ENCODE assay signal across 9 cellular contexts in the genomic region with DNA sequence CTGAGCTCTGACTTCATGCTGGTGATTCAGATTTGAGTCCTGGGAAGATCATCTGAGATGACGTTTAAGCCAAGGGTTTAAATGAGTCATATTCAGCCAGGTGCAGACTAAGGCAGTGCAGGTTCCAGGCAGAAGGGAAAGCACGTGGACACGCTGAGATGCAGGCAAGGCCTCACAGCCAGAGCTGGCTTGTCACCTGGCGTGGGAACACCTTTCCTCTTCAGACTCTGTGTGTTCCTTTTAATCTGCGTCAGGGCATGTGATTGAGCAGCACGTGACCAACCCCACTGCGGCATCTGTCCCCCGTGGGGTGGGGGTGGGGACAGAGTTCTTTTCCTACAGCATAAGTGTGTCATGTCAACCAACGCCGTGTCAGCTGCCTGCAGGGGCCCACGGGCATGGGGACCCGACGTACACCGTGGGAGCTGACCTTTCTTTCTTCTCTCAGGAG. TPM values are rescaled to one million over a fixed set of nuclear protein-coding genes. Genes with fewer than 3 reads are reported as not detected.
DNase-seq lines count a peak whose midpoint lies in the region; ATAC-seq and TF ChIP-seq lines count a peak whose summit lies in the region.
"Had no signal": no experiment of that assay in that cellular context is flagged by ENCODE, and none has a peak within 500 bp of the region (broad histone marks: within the 10 kb centered on the region; RNA-seq: fewer than 3 reads in every experiment).

No MANE protein-coding gene starts in this region.

- H3K27ac ChIP-seq in skin epidermis = peak overlapping the region in 13 of 21 experiments; percentile 4 to 75 (median 31)
- H3K27ac ChIP-seq: heart right ventricle had no signal

- DNase-seq in activated CD4-positive, alpha-beta T cell treated with anti-CD3 and anti-CD28 coated beads for 48 hours = peak; percentile 54
- no peak for DNase-seq in activated CD4-positive, alpha-beta T cell treated with anti-CD3 and anti-CD28 coated beads, Interleukin-2, amount 50 U/mL, for 48 hours
- DNase-seq in amniotic epithelial cell (ENCODE audit: low read depth) (peak; percentile 86), NCI-H526 treated with DMSO at 0.1 percent for 48 hours (lab: John Stamatoyannopoulos, UW) (no peak), GM10266 (ENCODE audit: extremely low spot score) (no peak), omental fat pad (ENCODE audit: low spot score) (no peak)
- DNase-seq: heart right ventricle had no signal

- TF ChIP-seq CTCF in GM10266 (IDR thresholded peaks at IDR 0.05; ENCODE audit: control insufficient read depth, insufficient read depth, low read depth, missing control alignments) (no peak), omental fat pad (IDR thresholded peaks at IDR 0.05) (no peak)

- ATAC-seq in HG03039 (IDR thresholded peaks at IDR 0.05; ENCODE audit: unreplicated experiment) = peak; percentile 83
- ATAC-seq in omental fat pad (ENCODE audit: low FRiP score) = no peak

- no peak overlapping the region for H3K4me3 ChIP-seq in skin epidermis
- H3K4me3 ChIP-seq: heart right ventricle had no signal

RNA-seq across cellular contexts. Expression of a gene that starts 10.7 kb away (rescaled TPM):
- total RNA-seq in omental fat pad = not detected

RNA-seq across cellular contexts. Expression of a gene that starts 12.6 kb away (rescaled TPM):
- total RNA-seq in omental fat pad = 10 to 100 TPM; 29.8 to 67.5 (median 60.4) TPM

RNA-seq across cellular contexts. Expression of a gene that starts 19.8 kb away (rescaled TPM):
- 10 to 100 TPM; 11.4 to 30.3 (median 17.4) TPM for total RNA-seq in omental fat pad

RNA-seq across cellular contexts. Expression of a gene that starts 48.1 kb away (rescaled TPM):
- 100 to 1,000 TPM in 1 of 4 donors, 10 to 100 TPM in 3; 28.9 to 104 (median 40.0) TPM for total RNA-seq in omental fat pad

Comparison
In these comparisons a context has a peak if more than half of its experiments do, and no peak if none do; other contexts are left out.
1. DNase-seq: peak in activated CD4-positive, alpha-beta T cell treated with anti-CD3 and anti-CD28 coated beads for 48 hours (single experiment) and amniotic epithelial cell (single experiment); none in activated CD4-positive, alpha-beta T cell treated with anti-CD3 and anti-CD28 coated beads, Interleukin-2, amount 50 U/mL, for 48 hours (0 of 2), NCI-H526 treated with DMSO at 0.1 percent for 48 hours (single experiment), GM10266 (single experiment) and omental fat pad (single experiment).